In genomic region chr7:20783716-20784310, GRCh38 we compare ENCODE assay signal across 1 cellular context.
TF ChIP-seq lines count a peak whose summit lies in the region.

No MANE protein-coding gene starts in this region.

TF ChIP-seq in HepG2, 621 proteins besides CTCF, POLR2A, EP300 and RAD21 (continued from another document):
- TF ChIP-seq, protein P1, sequence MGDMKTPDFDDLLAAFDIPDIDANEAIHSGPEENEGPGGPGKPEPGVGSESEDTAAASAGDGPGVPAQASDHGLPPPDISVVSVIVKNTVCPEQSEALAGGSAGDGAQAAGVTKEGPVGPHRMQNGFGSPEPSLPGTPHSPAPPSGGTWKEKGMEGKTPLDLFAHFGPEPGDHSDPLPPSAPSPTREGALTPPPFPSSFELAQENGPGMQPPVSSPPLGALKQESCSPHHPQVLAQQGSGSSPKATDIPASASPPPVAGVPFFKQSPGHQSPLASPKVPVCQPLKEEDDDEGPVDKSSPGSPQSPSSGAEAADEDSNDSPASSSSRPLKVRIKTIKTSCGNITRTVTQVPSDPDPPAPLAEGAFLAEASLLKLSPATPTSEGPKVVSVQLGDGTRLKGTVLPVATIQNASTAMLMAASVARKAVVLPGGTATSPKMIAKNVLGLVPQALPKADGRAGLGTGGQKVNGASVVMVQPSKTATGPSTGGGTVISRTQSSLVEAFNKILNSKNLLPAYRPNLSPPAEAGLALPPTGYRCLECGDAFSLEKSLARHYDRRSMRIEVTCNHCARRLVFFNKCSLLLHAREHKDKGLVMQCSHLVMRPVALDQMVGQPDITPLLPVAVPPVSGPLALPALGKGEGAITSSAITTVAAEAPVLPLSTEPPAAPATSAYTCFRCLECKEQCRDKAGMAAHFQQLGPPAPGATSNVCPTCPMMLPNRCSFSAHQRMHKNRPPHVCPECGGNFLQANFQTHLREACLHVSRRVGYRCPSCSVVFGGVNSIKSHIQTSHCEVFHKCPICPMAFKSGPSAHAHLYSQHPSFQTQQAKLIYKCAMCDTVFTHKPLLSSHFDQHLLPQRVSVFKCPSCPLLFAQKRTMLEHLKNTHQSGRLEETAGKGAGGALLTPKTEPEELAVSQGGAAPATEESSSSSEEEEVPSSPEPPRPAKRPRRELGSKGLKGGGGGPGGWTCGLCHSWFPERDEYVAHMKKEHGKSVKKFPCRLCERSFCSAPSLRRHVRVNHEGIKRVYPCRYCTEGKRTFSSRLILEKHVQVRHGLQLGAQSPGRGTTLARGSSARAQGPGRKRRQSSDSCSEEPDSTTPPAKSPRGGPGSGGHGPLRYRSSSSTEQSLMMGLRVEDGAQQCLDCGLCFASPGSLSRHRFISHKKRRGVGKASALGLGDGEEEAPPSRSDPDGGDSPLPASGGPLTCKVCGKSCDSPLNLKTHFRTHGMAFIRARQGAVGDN (CRISPR knock-in tag; IDR thresholded peaks at IDR 0.05): no peak
- TF ChIP-seq ZNF670 (CRISPR knock-in tag; IDR thresholded peaks at IDR 0.05; ENCODE audit: borderline replicate concordance): no peak
TF ChIP-seq in HepG2: peak in this region for 0.
